8 cellular contexts compared by ENCODE assay signal in genomic region chr10:100346351-100346764, GRCh38. TPM values are rescaled to one million over a fixed set of nuclear protein-coding genes. Genes with fewer than 3 reads are reported as not detected.
A peak's percentile ranks its signal among the peaks of the same experiment; 100 is the strongest.
DNase-seq lines count a peak whose midpoint lies in the region; ATAC-seq, FAIRE-seq and TF ChIP-seq lines count a peak whose summit lies in the region.

No MANE protein-coding gene starts in this region.

- H3K9me1 ChIP-seq in K562 (ENCODE audit: control insufficient read depth, insufficient read depth, low read length): no peaks in the 10 kb centered on the region

- in situ Hi-C loops in K562 (cut with MboI): loop anchor here (25.0 kb wide), 1 partner anchor 541 kb away; no protein-coding TSS in a partner anchor

- peak; percentile 84 for DNase-seq in GM03348 (ENCODE audit: low spot score)
- peak; percentile 89 for DNase-seq in GM23338 (ENCODE audit: low spot score)
- DNase-seq in T-helper 2 cell treated with Interferon-gamma antibody and Interleukin-4, amounts not matched to agents 5 μg/mL and 100 μg/mL, for 36 hours (ENCODE audit: low spot score): peak; percentile 86
- DNase-seq in K562 (ENCODE audit: extremely low read depth in 1 of 4, low spot score in 3 of 4): peak in 3 of 4 experiments; percentile 80 to 86 (median 83)
- DNase-seq in skeletal muscle cell (ENCODE audit: low read depth): peak; percentile 73
- no peak for DNase-seq in NCI-H187 treated with DMSO at 0.1 percent for 48 hours (lab: John Stamatoyannopoulos, UW)

- TF ChIP-seq POLR2A in K562 (conservative IDR thresholded peaks at IDR 0.05): no peak

- TF ChIP-seq RAD21 in K562 (CRISPR knock-in tag; conservative IDR thresholded peaks at IDR 0.05 in 1 of 2, IDR thresholded peaks at IDR 0.05 in 1 of 2): no peak

- intact Hi-C loops in K562 (cut with micrococcal nuclease): loop anchor here (10.0 kb wide), 1 partner anchor 528 kb away; no protein-coding TSS in a partner anchor

- TF ChIP-seq CTCF in GM23338 (conservative IDR thresholded peaks at IDR 0.05; ENCODE audit: low read depth in 2 of 2) (no peak), Loucy (conservative IDR thresholded peaks at IDR 0.05; ENCODE audit: low read length) (no peak), K562 (IDR thresholded peaks at IDR 0.05 in 2 of 3, conservative IDR thresholded peaks at IDR 0.05 in 1 of 3; ENCODE audit: insufficient read depth in 2 of 3, low read depth in 1 of 3, low read length in 3 of 3) (no peak)

- peak overlapping the region; percentile 100 for H3K4me3 ChIP-seq in GM23338
- H3K4me3 ChIP-seq in Loucy (ENCODE audit: low read length, poor library complexity, severe bottlenecking): peak overlapping the region; percentile 97
- H3K4me3 ChIP-seq in K562: peak overlapping the region; percentile 93
- peak overlapping the region; percentile 93 for H3K4me3 ChIP-seq in iPS-15b (ENCODE audit: low read depth, low read length)
- peak overlapping the region; percentile 93 for H3K4me3 ChIP-seq in skeletal muscle cell (ENCODE audit: low read depth, low read length)

- H3K4me2 ChIP-seq in GM23338 (peak overlapping the region; percentile 97), Loucy (ENCODE audit: low read depth, low read length, poor library complexity, severe bottlenecking) (peak overlapping the region; percentile 91), K562 (ENCODE audit: insufficient read depth, low read length) (peak overlapping the region; percentile 96)

- H3K27me3 Mint-ChIP-seq in GM23338 (ENCODE audit: insufficient read depth, low read depth, poor library complexity): peaks cover 18% of the 10 kb centered on the region
- no peaks in the 10 kb centered on the region for H3K27me3 Mint-ChIP-seq in T-helper 2 cell treated with Interferon-gamma antibody and Interleukin-4, amounts not matched to agents 5 μg/mL and 100 μg/mL, for 36 hours (ENCODE audit: low read depth)

- WGBS in K562 (ENCODE audit: insufficient coverage, low coverage, missing lambda C conversion rate): under 1% methylated on average over 14 of the region's 36 CpGs

- no peak overlapping the region for H2AFZ ChIP-seq in GM23338
- peak overlapping the region; percentile 44; the same call in 1 of the 2 replicates for H2AFZ ChIP-seq in Loucy (ENCODE audit: low read length)
- no peak overlapping the region; the same call in 1 of the 2 replicates for H2AFZ ChIP-seq in K562 (ENCODE audit: low read depth, low read length)

- CTCF ChIA-PET in K562 (lab: Yijun Ruan, JAX; ENCODE audit: low intra/inter-chr PET ratio): no interaction called here

- no TSS peak for BruUV-seq in K562 (replicated peaks; lab: Mats Ljungman, UMichigan)

- H3K27ac Mint-ChIP-seq in GM23338: peak overlapping the region; percentile 92
- peak overlapping the region; percentile 60 for H3K27ac Mint-ChIP-seq in T-helper 2 cell treated with Interferon-gamma antibody and Interleukin-4, amounts not matched to agents 5 μg/mL and 100 μg/mL, for 36 hours

- H3K9me3 ChIP-seq in Loucy (ENCODE audit: insufficient read depth, low read depth, low read length): no peaks in the 10 kb centered on the region
- H3K9me3 ChIP-seq in K562 (replicated peaks; ENCODE audit: control insufficient read depth, insufficient read depth, low read depth, low read length): no peaks in the 10 kb centered on the region
- no peaks in the 10 kb centered on the region for H3K9me3 ChIP-seq in iPS-15b (ENCODE audit: control insufficient read depth, insufficient read depth, low read length)

- peaks cover 39% of the 10 kb centered on the region for H3K36me3 Mint-ChIP-seq in GM23338 (ENCODE audit: low read depth)
- H3K36me3 Mint-ChIP-seq in T-helper 2 cell treated with Interferon-gamma antibody and Interleukin-4, amounts not matched to agents 5 μg/mL and 100 μg/mL, for 36 hours (ENCODE audit: low read depth): peaks cover 35% of the 10 kb centered on the region

- POLR2A ChIA-PET in K562 (lab: Yijun Ruan, JAX): interaction anchor here (0.7 to 4.2 kb wide), 11 partner anchors 8 to 86 kb away, joined by 3 to 19 read pairs (median 5); no protein-coding TSS in a partner anchor

- peaks cover 18% of the 10 kb centered on the region for H3F3A ChIP-seq in GM23338 (replicated peaks; ENCODE audit: low read depth)
- H3F3A ChIP-seq in Loucy (ENCODE audit: low read depth): no peaks in the 10 kb centered on the region

- peaks cover 56% of the 10 kb centered on the region for H3K4me1 Mint-ChIP-seq in GM23338
- H3K4me1 Mint-ChIP-seq in T-helper 2 cell treated with Interferon-gamma antibody and Interleukin-4, amounts not matched to agents 5 μg/mL and 100 μg/mL, for 36 hours (ENCODE audit: low read depth): peaks cover 51% of the 10 kb centered on the region

- H3K4me1 ChIP-seq in GM23338 (ENCODE audit: insufficient read depth) (peaks cover 48% of the 10 kb centered on the region), Loucy (ENCODE audit: insufficient read depth, low read length, poor library complexity, severe bottlenecking) (peaks cover 51% of the 10 kb centered on the region), K562 (replicated peaks in 1 of 2; ENCODE audit: control insufficient read depth in 2 of 2, insufficient read depth in 2 of 2, low read length in 2 of 2) (peaks cover 23 to 33% of the 10 kb centered on the region in 2 experiments; a peak in 4 of 5 replicates), iPS-15b (ENCODE audit: control insufficient read depth, insufficient read depth, low read length) (peaks cover 14% of the 10 kb centered on the region)

- H3K27ac ChIP-seq in GM23338 (ENCODE audit: low read depth) (peak overlapping the region; percentile 94), K562 (ENCODE audit: extremely low read depth, low read depth, low read length) (peak overlapping the region; percentile 80)

- peak overlapping the region; percentile 99 for H3K9ac ChIP-seq in Loucy (ENCODE audit: low read depth, low read length, poor library complexity, severe bottlenecking)
- H3K9ac ChIP-seq in K562 (ENCODE audit: insufficient read depth in 1 of 2, low read depth in 2 of 2, low read length in 2 of 2): peak overlapping the region; percentile 84 to 97
- H3K9ac ChIP-seq in iPS-15b (ENCODE audit: low read depth, low read length): no peak overlapping the region

- H3K9me2 ChIP-seq in GM23338 (ENCODE audit: insufficient read depth) (no peaks in the 10 kb centered on the region), Loucy (replicated peaks; ENCODE audit: low read depth, low read length) (no peaks in the 10 kb centered on the region)

- peak overlapping the region; percentile 92 for H3K4me3 Mint-ChIP-seq in GM23338
- H3K4me3 Mint-ChIP-seq in T-helper 2 cell treated with Interferon-gamma antibody and Interleukin-4, amounts not matched to agents 5 μg/mL and 100 μg/mL, for 36 hours: peak overlapping the region; percentile 94

- H3K27me3 ChIP-seq in GM23338 (ENCODE audit: insufficient read depth) (no peaks in the 10 kb centered on the region), Loucy (ENCODE audit: insufficient read depth, low read length, poor library complexity, severe bottlenecking) (peaks cover 7% of the 10 kb centered on the region), K562 (ENCODE audit: control insufficient read depth in 2 of 2, insufficient read depth in 2 of 2, low read length in 2 of 2) (no peaks in the 10 kb centered on the region), iPS-15b (ENCODE audit: control insufficient read depth, insufficient read depth, low read length) (no peaks in the 10 kb centered on the region)

- peaks cover 58% of the 10 kb centered on the region for H3K79me2 ChIP-seq in GM23338 (replicated peaks; ENCODE audit: insufficient read depth)
- peaks cover 61% of the 10 kb centered on the region for H3K79me2 ChIP-seq in Loucy (ENCODE audit: insufficient read depth, low read length)
- peaks cover 61% of the 10 kb centered on the region for H3K79me2 ChIP-seq in K562 (ENCODE audit: control insufficient read depth, insufficient read depth, low read length)

- H3K36me3 ChIP-seq in GM23338 (ENCODE audit: insufficient read depth): peaks cover 33% of the 10 kb centered on the region
- peaks cover 39% of the 10 kb centered on the region for H3K36me3 ChIP-seq in Loucy (ENCODE audit: insufficient read depth, low read length)
- peaks cover 38% of the 10 kb centered on the region for H3K36me3 ChIP-seq in K562 (ENCODE audit: control insufficient read depth, insufficient read depth, low read length)
- H3K36me3 ChIP-seq in iPS-15b (ENCODE audit: control insufficient read depth, insufficient read depth, low read length): peaks cover 33% of the 10 kb centered on the region

- TF ChIP-seq EP300 in K562 (IDR thresholded peaks at IDR 0.05; ENCODE audit: low read length): no peak

- no peak for FAIRE-seq in K562 (lab: Jason Lieb, UNC)

- no peaks in the 10 kb centered on the region for H3K9me3 Mint-ChIP-seq in GM23338
- no peaks in the 10 kb centered on the region for H3K9me3 Mint-ChIP-seq in T-helper 2 cell treated with Interferon-gamma antibody and Interleukin-4, amounts not matched to agents 5 μg/mL and 100 μg/mL, for 36 hours

- peak; percentile 67 for ATAC-seq in GM23338
- ATAC-seq in K562: peak; percentile 83

- peaks cover 35% of the 10 kb centered on the region for H4K20me1 ChIP-seq in GM23338 (replicated peaks; ENCODE audit: insufficient read depth)
- peaks cover 41% of the 10 kb centered on the region for H4K20me1 ChIP-seq in Loucy (ENCODE audit: insufficient read depth, low read length, poor library complexity, severe bottlenecking)
- peaks cover 31% of the 10 kb centered on the region for H4K20me1 ChIP-seq in K562 (replicated peaks; ENCODE audit: control insufficient read depth, insufficient read depth, low read length)

RNA-seq across cellular contexts. Expression of gene SCD, which starts 0.7 kb away (rescaled TPM):
- total RNA-seq in GM23338 (2014; rRNA removed; shearing (Covaris generic)): 781 and 816 TPM in 2 replicates
- polyA plus RNA-seq in GM23338 (2016; fragmentation: Nextera tagmentation; extraction: Ambion mirVana) (325 and 338 TPM in 2 replicates), K562 (2011; rRNA removed) (486 and 648 TPM in 2 replicates), K562 (2014; fragmentation: Illumina TruSeq; extraction: Trizol) (279 and 309 TPM in 2 replicates), K562 (2014; fragmentation: Nextera tagmentation; extraction: Ambion mirVana) (100 to 1,000 TPM; 188 to 258 TPM), K562 (2014; rRNA removed) (166 and 184 TPM in 2 replicates)
- total RNA-seq in K562 (2011; cell fraction: chromatin; rRNA removed; ENCODE audit: low replicate concordance): 359 and 388 TPM in 2 replicates
- 494 and 521 TPM in 2 replicates for total RNA-seq in K562 (2011; cell fraction: nucleolus; rRNA removed)
- total RNA-seq in K562 (2011; cell fraction: nucleoplasm; rRNA removed): 684 and 892 TPM in 2 replicates
- total RNA-seq in K562 (2014; rRNA removed) (114 and 153 TPM in 2 replicates), K562 (2014; rRNA removed; fragmentation: Illumina TruSeq; extraction: Trizol) (156 and 167 TPM in 2 replicates), K562 (2015; rRNA removed; fragmentation: Illumina TruSeq; extraction: Trizol) (159 and 165 TPM in 2 replicates), K562 (2021) (278 and 287 TPM in 2 replicates)
- 380 and 627 TPM in 2 replicates for polyA plus RNA-seq in K562 (2011; cell fraction: cytosol; rRNA removed)
- polyA plus RNA-seq in K562 (2011; cell fraction: nucleus; rRNA removed): 141 and 221 TPM in 2 replicates
- polyA plus RNA-seq in K562 (2012): 255 and 256 TPM in 2 replicates
- 582 and 700 TPM in 2 replicates for polyA minus RNA-seq in K562 (2011; rRNA and poly(A)+ RNA removed)
- 320 and 376 TPM in 2 replicates for polyA minus RNA-seq in K562 (2011; cell fraction: cytosol; rRNA and poly(A)+ RNA removed)
- 39.0 and 97.6 TPM in 2 replicates for polyA minus RNA-seq in K562 (2011; cell fraction: nucleus; rRNA and poly(A)+ RNA removed)

RNA-seq across cellular contexts. Expression of gene PKD2L1, which starts 16.3 kb away (rescaled TPM):
- total RNA-seq in GM23338 (2014; rRNA removed; shearing (Covaris generic)): not detected in 2 replicates
- polyA plus RNA-seq in GM23338 (2016; fragmentation: Nextera tagmentation; extraction: Ambion mirVana) (not detected in 2 replicates), K562 (2011; rRNA removed) (not detected in 2 replicates), K562 (2014; fragmentation: Illumina TruSeq; extraction: Trizol) (not detected in 2 replicates), K562 (2014; fragmentation: Nextera tagmentation; extraction: Ambion mirVana) (not detected), K562 (2014; rRNA removed) (not detected in 2 replicates)
- not detected in 2 replicates for total RNA-seq in K562 (2011; cell fraction: chromatin; rRNA removed; ENCODE audit: low replicate concordance)
- total RNA-seq in K562 (2011; cell fraction: nucleolus; rRNA removed): not detected in 2 replicates
- total RNA-seq in K562 (2011; cell fraction: nucleoplasm; rRNA removed): not detected in 2 replicates
- total RNA-seq in K562 (2014; rRNA removed) (not detected in 2 replicates), K562 (2014; rRNA removed; fragmentation: Illumina TruSeq; extraction: Trizol) (not detected in 2 replicates), K562 (2015; rRNA removed; fragmentation: Illumina TruSeq; extraction: Trizol) (not detected in 2 replicates), K562 (2021) (not detected in 2 replicates)
- polyA plus RNA-seq in K562 (2011; cell fraction: cytosol; rRNA removed): not detected in 2 replicates
- 0.04 TPM in 1 of 2 replicates, not detected in the other for polyA plus RNA-seq in K562 (2011; cell fraction: nucleus; rRNA removed)
- 0.30 TPM in 1 of 2 replicates, not detected in the other for polyA plus RNA-seq in K562 (2012)
- not detected in 2 replicates for polyA minus RNA-seq in K562 (2011; rRNA and poly(A)+ RNA removed)
- polyA minus RNA-seq in K562 (2011; cell fraction: cytosol; rRNA and poly(A)+ RNA removed): not detected in 2 replicates
- polyA minus RNA-seq in K562 (2011; cell fraction: nucleus; rRNA and poly(A)+ RNA removed): not detected in 2 replicates

RNA-seq across cellular contexts. Expression of gene BLOC1S2, which starts 59.9 kb away (rescaled TPM):
- total RNA-seq in GM23338 (2014; rRNA removed; shearing (Covaris generic)): 68.4 and 72.8 TPM in 2 replicates
- 69.0 and 69.6 TPM in 2 replicates for polyA plus RNA-seq in GM23338 (2016; fragmentation: Nextera tagmentation; extraction: Ambion mirVana)
- 7.4 and 21.4 TPM in 2 replicates for total RNA-seq in K562 (2011; cell fraction: chromatin; rRNA removed; ENCODE audit: low replicate concordance)
- 3.2 and 5.5 TPM in 2 replicates for total RNA-seq in K562 (2011; cell fraction: nucleolus; rRNA removed)
- 6.2 and 9.9 TPM in 2 replicates for total RNA-seq in K562 (2011; cell fraction: nucleoplasm; rRNA removed)
- 34.7 and 40.1 TPM in 2 replicates for total RNA-seq in K562 (2014; rRNA removed)
- total RNA-seq in K562 (2014; rRNA removed; fragmentation: Illumina TruSeq; extraction: Trizol): 38.0 and 43.0 TPM in 2 replicates
- 34.1 and 34.9 TPM in 2 replicates for total RNA-seq in K562 (2015; rRNA removed; fragmentation: Illumina TruSeq; extraction: Trizol)
- total RNA-seq in K562 (2021): 28.7 and 29.5 TPM in 2 replicates
- polyA plus RNA-seq in K562 (2011; rRNA removed): 21.8 and 34.8 TPM in 2 replicates
- polyA plus RNA-seq in K562 (2011; cell fraction: cytosol; rRNA removed): 6.8 and 9.0 TPM in 2 replicates
- 7.8 and 8.8 TPM in 2 replicates for polyA plus RNA-seq in K562 (2011; cell fraction: nucleus; rRNA removed)
- polyA plus RNA-seq in K562 (2012): 29.9 and 37.0 TPM in 2 replicates
- polyA plus RNA-seq in K562 (2014; fragmentation: Illumina TruSeq; extraction: Trizol): 30.2 and 31.6 TPM in 2 replicates
- 10 to 100 TPM; 41.9 to 45.8 TPM for polyA plus RNA-seq in K562 (2014; fragmentation: Nextera tagmentation; extraction: Ambion mirVana)
- 40.0 and 41.7 TPM in 2 replicates for polyA plus RNA-seq in K562 (2014; rRNA removed)
- 7.4 and 11.9 TPM in 2 replicates for polyA minus RNA-seq in K562 (2011; rRNA and poly(A)+ RNA removed)
- 4.4 and 7.7 TPM in 2 replicates for polyA minus RNA-seq in K562 (2011; cell fraction: cytosol; rRNA and poly(A)+ RNA removed)
- 4.3 and 5.2 TPM in 2 replicates for polyA minus RNA-seq in K562 (2011; cell fraction: nucleus; rRNA and poly(A)+ RNA removed)
